3 cellular contexts compared by ENCODE assay signal in genomic region chr20:55761787-55762186, GRCh38.
"Had no signal": no experiment of that assay in that cellular context is flagged by ENCODE, and none has a peak within 500 bp of the region (broad histone marks: within the 10 kb centered on the region; RNA-seq: fewer than 3 reads in every experiment).

No MANE protein-coding gene starts in this region.

- H3K4me3 ChIP-seq: GM12878 had no signal

- ATAC-seq: GM12878 had no signal

- DNase-seq: GDM1, GF-D8 had no signal
